ENCODE assay signal across 28 cellular contexts in the genomic region with DNA sequence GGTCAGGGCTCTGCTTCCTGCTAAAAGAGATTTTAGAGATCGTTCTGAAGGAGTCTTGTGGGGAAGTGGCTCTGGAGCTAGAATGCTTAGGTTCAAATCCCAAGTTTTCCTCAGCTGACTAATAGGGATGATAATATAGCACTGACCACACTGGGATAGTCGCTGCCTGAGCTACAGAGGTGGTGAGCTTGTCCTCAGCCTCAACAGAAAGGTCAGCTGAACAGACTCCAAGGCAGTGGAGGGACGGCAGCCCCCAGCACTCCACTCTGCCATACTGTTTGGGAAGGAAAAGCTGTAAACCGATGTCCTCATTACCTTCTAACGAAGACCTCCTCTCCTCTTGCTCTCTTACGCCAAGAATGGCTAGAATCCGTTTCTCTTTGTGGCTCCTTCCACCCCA.
"Had no signal": no experiment of that assay in that cellular context is flagged by ENCODE, and none has a peak within 500 bp of the region (broad histone marks: within the 10 kb centered on the region; RNA-seq: fewer than 3 reads in every experiment).

No MANE protein-coding gene starts in this region.

- H3K9ac ChIP-seq: parathyroid adenoma had no signal

- H3K9me3 Mint-ChIP-seq: activated naive CD4-positive, alpha-beta T cell treated with anti-CD3 and anti-CD28 coated beads for 36 hours; activated naive CD8-positive, alpha-beta T cell treated with anti-CD3 and anti-CD28 coated beads for 36 hours; effector memory CD8-positive, alpha-beta T cell; naive B cell; neural crest cell; T-helper 1 cell treated with Interleukin-12 subunit alpha and Interleukin-12 subunit beta and Interleukin-4 antibody, amounts not matched to agents 30 μg/mL and 1 μg/mL, for 36 hours had no signal

- H3K27ac ChIP-seq: adrenal gland, brain microvascular endothelial cell, gastrocnemius medialis, parathyroid adenoma, psoas muscle, sigmoid colon, tibial nerve, VCaP had no signal

- H3K27ac Mint-ChIP-seq: activated naive CD4-positive, alpha-beta T cell treated with anti-CD3 and anti-CD28 coated beads for 36 hours; activated naive CD8-positive, alpha-beta T cell treated with anti-CD3 and anti-CD28 coated beads for 36 hours; effector memory CD8-positive, alpha-beta T cell; T-helper 1 cell treated with Interleukin-12 subunit alpha and Interleukin-12 subunit beta and Interleukin-4 antibody, amounts not matched to agents 30 μg/mL and 1 μg/mL, for 36 hours had no signal

- H3K36me3 ChIP-seq: adrenal gland, brain microvascular endothelial cell, gastrocnemius medialis, sigmoid colon, tibial nerve had no signal

- H3K4me3 Mint-ChIP-seq: activated naive CD4-positive, alpha-beta T cell treated with anti-CD3 and anti-CD28 coated beads for 36 hours; activated naive CD8-positive, alpha-beta T cell treated with anti-CD3 and anti-CD28 coated beads for 36 hours; effector memory CD8-positive, alpha-beta T cell; naive B cell; neural crest cell; T-helper 1 cell treated with Interleukin-12 subunit alpha and Interleukin-12 subunit beta and Interleukin-4 antibody, amounts not matched to agents 30 μg/mL and 1 μg/mL, for 36 hours had no signal

- H3K4me1 ChIP-seq: parathyroid adenoma had no signal

- H3K27me3 Mint-ChIP-seq: activated naive CD8-positive, alpha-beta T cell treated with anti-CD3 and anti-CD28 coated beads for 36 hours; effector memory CD8-positive, alpha-beta T cell; naive B cell had no signal

- H3K36me3 Mint-ChIP-seq: activated naive CD8-positive, alpha-beta T cell treated with anti-CD3 and anti-CD28 coated beads for 36 hours; naive B cell had no signal

- H3K9me3 ChIP-seq: adrenal gland, gastrocnemius medialis, psoas muscle, sigmoid colon, tibial nerve had no signal

- H3K4me3 ChIP-seq: adrenal gland, gastrocnemius medialis, psoas muscle, sigmoid colon, tibial nerve had no signal

- ATAC-seq: activated CD4-positive, CD25-positive, alpha-beta regulatory T cell treated with anti-CD3 and anti-CD28 coated beads, Interleukin-2, amount 50 U/mL, for 24 hours; effector memory CD8-positive, alpha-beta T cell; gastrocnemius medialis; left cardiac atrium; left ventricle myocardium superior; psoas muscle had no signal

- H3K27me3 ChIP-seq: adrenal gland, brain microvascular endothelial cell, gastrocnemius medialis, sigmoid colon, tibial nerve had no signal

- H2AFZ ChIP-seq: parathyroid adenoma had no signal

- DNase-seq: activated CD4-positive, alpha-beta T cell treated with anti-CD3 and anti-CD28 coated beads for 48 hours; activated CD4-positive, alpha-beta T cell treated with anti-CD3 and anti-CD28 coated beads, Interleukin-2, amount 50 U/mL, for 48 hours; activated CD8-positive, alpha-beta memory T cell treated with anti-CD3 and anti-CD28 coated beads for 24 hours; activated effector memory CD4-positive, alpha-beta T cell treated with Interleukin-2 at 50 U/mL for 16 hours; activated naive CD4-positive, alpha-beta T cell treated with anti-CD3 and anti-CD28 coated beads for 36 hours; activated naive CD8-positive, alpha-beta T cell treated with anti-CD3 and anti-CD28 coated beads for 36 hours; adrenal gland; brain microvascular endothelial cell; cortex of kidney; effector memory CD8-positive, alpha-beta T cell; erythroblast; gastrocnemius medialis; glutamatergic neuron; left cardiac atrium; left ventricle myocardium superior; naive B cell; occipital lobe; psoas muscle; sigmoid colon; stimulated activated CD4-positive, alpha-beta T cell treated with anti-CD3 and anti-CD28 coated beads, Interleukin-2, amount 100 ng/mL, for 48 hours; stimulated activated naive CD4-positive, alpha-beta T cell treated with Interleukin-2 at 50 U/mL for 16 hours; T-helper 9 cell had no signal
